Comparison of ENCODE assay signal across 2 cellular contexts in genomic region chr14:75554482-75554881, GRCh38.
TF ChIP-seq lines count a peak whose summit lies in the region.

No MANE protein-coding gene starts in this region.

TF ChIP-seq in IMR-90, 13 proteins besides CTCF, POLR2A, EP300 and RAD21:
- TF ChIP-seq BHLHE40 (IDR thresholded peaks at IDR 0.05; ENCODE audit: low read depth, low read length), result no peak
- TF ChIP-seq, protein P1, sequence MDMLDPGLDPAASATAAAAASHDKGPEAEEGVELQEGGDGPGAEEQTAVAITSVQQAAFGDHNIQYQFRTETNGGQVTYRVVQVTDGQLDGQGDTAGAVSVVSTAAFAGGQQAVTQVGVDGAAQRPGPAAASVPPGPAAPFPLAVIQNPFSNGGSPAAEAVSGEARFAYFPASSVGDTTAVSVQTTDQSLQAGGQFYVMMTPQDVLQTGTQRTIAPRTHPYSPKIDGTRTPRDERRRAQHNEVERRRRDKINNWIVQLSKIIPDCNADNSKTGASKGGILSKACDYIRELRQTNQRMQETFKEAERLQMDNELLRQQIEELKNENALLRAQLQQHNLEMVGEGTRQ (IDR thresholded peaks at IDR 0.05; ENCODE audit: low read depth, low read length), result 0 out of 2 replicates have a peak, but pooled peaks have one; percentile 22

TF ChIP-seq in K562, 482 proteins besides CTCF, POLR2A, EP300 and RAD21:
- TF ChIP-seq MEIS2 (IDR thresholded peaks at IDR 0.05; ENCODE audit: partially characterized antibody), result no peak
- TF ChIP-seq, protein P2, sequence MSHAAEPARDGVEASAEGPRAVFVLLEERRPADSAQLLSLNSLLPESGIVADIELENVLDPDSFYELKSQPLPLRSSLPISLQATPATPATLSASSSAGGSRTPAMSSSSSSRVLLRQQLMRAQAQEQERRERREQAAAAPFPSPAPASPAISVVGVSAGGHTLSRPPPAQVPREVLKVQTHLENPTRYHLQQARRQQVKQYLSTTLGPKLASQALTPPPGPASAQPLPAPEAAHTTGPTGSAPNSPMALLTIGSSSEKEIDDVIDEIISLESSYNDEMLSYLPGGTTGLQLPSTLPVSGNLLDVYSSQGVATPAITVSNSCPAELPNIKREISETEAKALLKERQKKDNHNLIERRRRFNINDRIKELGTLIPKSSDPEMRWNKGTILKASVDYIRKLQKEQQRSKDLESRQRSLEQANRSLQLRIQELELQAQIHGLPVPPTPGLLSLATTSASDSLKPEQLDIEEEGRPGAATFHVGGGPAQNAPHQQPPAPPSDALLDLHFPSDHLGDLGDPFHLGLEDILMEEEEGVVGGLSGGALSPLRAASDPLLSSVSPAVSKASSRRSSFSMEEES (CRISPR knock-in tag; IDR thresholded peaks at IDR 0.05), result peak; percentile 46
TF ChIP-seq in K562: peak in this region for 1.
